1 cellular context compared by ENCODE assay signal in genomic region chr4:21205821-21206531, GRCh38.
TF ChIP-seq lines count a peak whose summit lies in the region.

No MANE protein-coding gene starts in this region.

TF ChIP-seq in HepG2, 621 proteins besides CTCF, POLR2A, EP300 and RAD21 (continued from another document and continues in another):
- TF ChIP-seq HINFP (CRISPR knock-in tag; IDR thresholded peaks at IDR 0.05; ENCODE audit: low read depth) (no peak), HNF1A (IDR thresholded peaks at IDR 0.05; ENCODE audit: low read depth) (0 out of 2 replicates have a peak, but pooled peaks have one; percentile 18), HNF1A (CRISPR knock-in tag; IDR thresholded peaks at IDR 0.05; ENCODE audit: borderline replicate concordance) (peak; percentile 74; the same call in 1 of the 2 replicates), PITX1 (CRISPR knock-in tag; IDR thresholded peaks at IDR 0.05) (peak; percentile 68), BCL6 (CRISPR knock-in tag; IDR thresholded peaks at IDR 0.05) (peak; percentile 50; the same call in 1 of the 2 replicates), HNF4A (CRISPR knock-in tag; IDR thresholded peaks at IDR 0.05) (peak; percentile 62), ZNF710 (CRISPR knock-in tag; IDR thresholded peaks at IDR 0.05; ENCODE audit: borderline replicate concordance) (peak; percentile 52; the same call in 1 of the 2 replicates), PAXIP1 (CRISPR knock-in tag; conservative IDR thresholded peaks at IDR 0.05) (peak; percentile 83), MEIS2 (CRISPR knock-in tag; IDR thresholded peaks at IDR 0.05) (peak; percentile 85; the same call in 1 of the 2 replicates), NR2F2 (IDR thresholded peaks at IDR 0.05; ENCODE audit: borderline replicate concordance, low read depth) (peak; percentile 96), NR2F1 (CRISPR knock-in tag; IDR thresholded peaks at IDR 0.05) (peak in 1 of 2 experiments; percentile 76; a peak in 2 of 4 replicates), ZNF264 (CRISPR knock-in tag; IDR thresholded peaks at IDR 0.05) (peak; percentile 90), ETV5 (CRISPR knock-in tag; IDR thresholded peaks at IDR 0.05; ENCODE audit: borderline replicate concordance) (peak; percentile 59; the same call in 1 of the 2 replicates), SALL1 (CRISPR knock-in tag; IDR thresholded peaks at IDR 0.05) (0 out of 2 replicates have a peak, but pooled peaks have one; percentile 26), TEAD3 (CRISPR knock-in tag; optimal IDR thresholded peaks at IDR 0.05; ENCODE audit: borderline replicate concordance) (peak; percentile 50), GFI1 (CRISPR knock-in tag; IDR thresholded peaks at IDR 0.05; ENCODE audit: borderline replicate concordance) (no peak), NAIF1 (CRISPR knock-in tag; IDR thresholded peaks at IDR 0.05; ENCODE audit: borderline replicate concordance) (no peak), RCOR2 (CRISPR knock-in tag; IDR thresholded peaks at IDR 0.05) (0 out of 2 replicates have a peak, but pooled peaks have one; percentile 55), ZBTB34 (CRISPR knock-in tag; IDR thresholded peaks at IDR 0.05) (no peak), ARID5B (CRISPR knock-in tag; IDR thresholded peaks at IDR 0.05) (peak; percentile 65), RXRB (CRISPR knock-in tag; IDR thresholded peaks at IDR 0.05; ENCODE audit: borderline replicate concordance) (peak; percentile 41; the same call in 1 of the 2 replicates), ZNF503 (CRISPR knock-in tag; IDR thresholded peaks at IDR 0.05) (peak; percentile 62; the same call in 1 of the 2 replicates), RERE (CRISPR knock-in tag; IDR thresholded peaks at IDR 0.05; ENCODE audit: low read depth) (peak; percentile 75; the same call in 1 of the 2 replicates), ISX (CRISPR knock-in tag; conservative IDR thresholded peaks at IDR 0.05) (0 out of 2 replicates have a peak, but pooled peaks have one; percentile 23), TP53 (CRISPR knock-in tag; conservative IDR thresholded peaks at IDR 0.05) (0 out of 2 replicates have a peak, but pooled peaks have one; percentile 31)
